ENCODE assay signal across 22 cellular contexts in the genomic region with DNA sequence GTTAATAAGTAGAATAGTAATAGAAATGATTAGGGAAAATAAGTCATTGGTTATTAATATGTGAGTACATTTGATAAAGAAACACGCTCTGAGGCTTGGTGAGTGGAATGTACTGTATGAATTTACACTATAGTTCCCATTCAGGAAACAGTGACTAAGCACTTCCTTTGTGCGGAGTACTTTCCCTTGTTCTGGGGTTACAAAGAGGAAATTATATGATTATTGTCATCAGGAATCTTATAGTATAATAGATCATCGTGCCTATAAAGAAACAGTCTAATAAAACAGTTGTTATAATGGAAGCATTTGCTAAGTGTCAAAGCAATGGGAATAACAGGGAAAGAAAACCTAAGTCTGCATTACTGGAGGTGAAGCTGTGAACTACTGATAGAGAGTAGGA.
DNase-seq lines count a peak whose midpoint lies in the region; ATAC-seq, FAIRE-seq and TF ChIP-seq lines count a peak whose summit lies in the region.
"Had no signal": no experiment of that assay in that cellular context is flagged by ENCODE, and none has a peak within 500 bp of the region (broad histone marks: within the 10 kb centered on the region; RNA-seq: fewer than 3 reads in every experiment).

No MANE protein-coding gene starts in this region.

- no peaks in the 10 kb centered on the region for H4K20me1 ChIP-seq in osteoblast (ENCODE audit: insufficient read depth, low read length)

- DNase-seq in H54 (ENCODE audit: insufficient read length, low spot score) (no peak), RWPE2 (ENCODE audit: low spot score) (no peak), dermis microvascular lymphatic vessel endothelial cell (ENCODE audit: low read depth in 2 of 2) (peak; percentile 51 to 69), osteoblast (ENCODE audit: insufficient read length, low spot score, missing footprints) (peak; percentile 17), SHP77 (lab: John Stamatoyannopoulos, UW) (no peak), adrenal gland (no peak), NCI-H2196 treated with DMSO at 0.1 percent for 48 hours (lab: John Stamatoyannopoulos, UW; ENCODE audit: unreplicated experiment) (no peak)
- DNase-seq: activated CD4-positive, CD25-positive, alpha-beta regulatory T cell; effector memory CD4-positive, alpha-beta T cell; GDM1; hippocampal formation; mesendoderm; NCI-H187; NCI-H524; SIG-M5; small intestine; stimulated activated CD4-positive, alpha-beta T cell treated with anti-CD3 and anti-CD28 coated beads, Interleukin-4, amount 100 ng/mL, for 24 hours; uterus had no signal

- 65 to 78% (median 73%) methylated on average over 3 of the region's 3 CpGs for WGBS in adrenal gland, 4 donors

- H3K27ac ChIP-seq in RWPE2 (ENCODE audit: poor library complexity, severe bottlenecking), result no peak overlapping the region
- no peak overlapping the region for H3K27ac ChIP-seq in osteoblast (ENCODE audit: low read depth, low read length)
- H3K27ac ChIP-seq in adrenal gland, result no peak overlapping the region
- H3K27ac ChIP-seq: cardiac muscle cell, uterus had no signal

- H3K9me3 ChIP-seq in RWPE2 (ENCODE audit: severe bottlenecking) (no peaks in the 10 kb centered on the region), osteoblast (ENCODE audit: low read depth, low read length) (no peaks in the 10 kb centered on the region), adrenal gland (replicated peaks in 1 of 3) (no peaks in the 10 kb centered on the region)
- H3K9me3 ChIP-seq: uterus had no signal

- peak overlapping the region; percentile 26 for H3K4me2 ChIP-seq in osteoblast (ENCODE audit: insufficient read depth, low read length)

- TF ChIP-seq POLR2A in H54 (IDR thresholded peaks at IDR 0.05; ENCODE audit: low read depth, low read length) (no peak), adrenal gland (IDR thresholded peaks at IDR 0.05) (no peak)

- no peaks in the 10 kb centered on the region for H3K79me2 ChIP-seq in osteoblast (ENCODE audit: insufficient read depth, low read length)

- peak; percentile 91 for FAIRE-seq in H54 (lab: Jason Lieb, UNC)
- FAIRE-seq: small intestine had no signal

- H3K36me3 ChIP-seq in RWPE2 (ENCODE audit: low read depth), result no peaks in the 10 kb centered on the region
- no peaks in the 10 kb centered on the region for H3K36me3 ChIP-seq in osteoblast (ENCODE audit: insufficient read depth, low read length)
- H3K36me3 ChIP-seq in adrenal gland (replicated peaks in 1 of 2), result no peaks in the 10 kb centered on the region
- H3K36me3 ChIP-seq: cardiac muscle cell, uterus had no signal

- no peaks in the 10 kb centered on the region for H3K4me1 ChIP-seq in RWPE2 (ENCODE audit: insufficient read depth, poor library complexity, severe bottlenecking)
- H3K4me1 ChIP-seq in osteoblast (ENCODE audit: insufficient read depth, low read length), result no peaks in the 10 kb centered on the region
- no peaks in the 10 kb centered on the region for H3K4me1 ChIP-seq in adrenal gland (replicated peaks in 1 of 2)
- H3K4me1 ChIP-seq: uterus had no signal

- ATAC-seq in RWPE2 (ENCODE audit: low read depth), result peak; percentile 75
- no peak for ATAC-seq in GM18502 (IDR thresholded peaks at IDR 0.05; ENCODE audit: poor library complexity, unreplicated experiment)
- ATAC-seq: activated naive CD4-positive, alpha-beta T cell treated with anti-CD3 and anti-CD28 coated beads, Interleukin-2, amount 50 U/mL, for 72 hours; natural killer cell treated with Interleukin-12 subunit alpha and Interleukin-12 subunit beta and Interleukin-15 and Interleukin-18, amount 100 ng/mL, for 72 hours had no signal

- H3K27me3 ChIP-seq in RWPE2 (ENCODE audit: insufficient read depth, poor library complexity, severe bottlenecking) (no peaks in the 10 kb centered on the region), osteoblast (ENCODE audit: insufficient read depth, low read length) (no peaks in the 10 kb centered on the region), adrenal gland (peaks cover 7% of the 10 kb centered on the region)
- H3K27me3 ChIP-seq: cardiac muscle cell had no signal

- H3K4me3 ChIP-seq in RWPE2 (ENCODE audit: severe bottlenecking) (no peak overlapping the region), osteoblast (ENCODE audit: insufficient read depth, low read length) (no peak overlapping the region), adrenal gland (no peak overlapping the region)
- H3K4me3 ChIP-seq: cardiac muscle cell, uterus had no signal

- intact Hi-C loops in adrenal gland (cut with DNase I), result no loop called here

- TF ChIP-seq CTCF in RWPE2 (IDR thresholded peaks at IDR 0.05; ENCODE audit: poor library complexity, severe bottlenecking) (no peak), osteoblast (IDR thresholded peaks at IDR 0.05; ENCODE audit: extremely low read depth, low read depth, low read length) (no peak), adrenal gland (IDR thresholded peaks at IDR 0.05) (no peak)

- no peak overlapping the region for H2AFZ ChIP-seq in osteoblast (ENCODE audit: low read length)

Comparison
In these comparisons a context has a peak if more than half of its experiments do, and no peak if none do; other contexts are left out.
1. DNase-seq: peak in dermis microvascular lymphatic vessel endothelial cell (2 of 2) and osteoblast (single experiment); none in H54 (single experiment), RWPE2 (single experiment), SHP77 (0 of 2), adrenal gland (0 of 7) and NCI-H2196 treated with DMSO at 0.1 percent for 48 hours (single experiment).